ENCODE assay signal across 16 cellular contexts in genomic region chr11:93411705-93412104, GRCh38.
DNase-seq lines count a peak whose midpoint lies in the region; ATAC-seq, FAIRE-seq and TF ChIP-seq lines count a peak whose summit lies in the region.
"Had no signal": no experiment of that assay in that cellular context is flagged by ENCODE, and none has a peak within 500 bp of the region (broad histone marks: within the 10 kb centered on the region; RNA-seq: fewer than 3 reads in every experiment).

No MANE protein-coding gene starts in this region.

- FAIRE-seq in A549 (lab: Jason Lieb, UNC), result no peak
- FAIRE-seq in K562 (lab: Jason Lieb, UNC), result no peak
- FAIRE-seq: G401.6, GM12891 had no signal

- H3K27me3 ChIP-seq in K562 (ENCODE audit: control insufficient read depth in 2 of 2, insufficient read depth in 2 of 2, low read length in 2 of 2) (no peaks in the 10 kb centered on the region; a peak in 1 of 5 replicates), neural progenitor cell (no peaks in the 10 kb centered on the region)
- H3K27me3 ChIP-seq: BLaER1 had no signal

- BruUV-seq in K562 (replicated peaks; lab: Mats Ljungman, UMichigan), result no TSS peak

- no peak overlapping the region for H3K4me3 Mint-ChIP-seq in neural progenitor cell
- H3K4me3 Mint-ChIP-seq in activated T-helper 17 cell treated with anti-CD3 and anti-CD28 coated beads, Interleukin-2, amount 50 U/mL, for 72 hours, result no peak overlapping the region
- H3K4me3 Mint-ChIP-seq: IgD-negative memory B cell had no signal

- DNase-seq in DMS79 (lab: John Stamatoyannopoulos, UW) (peak; percentile 22), DMS79 treated with DMSO at 0.1 percent for 48 hours (lab: John Stamatoyannopoulos, UW) (no peak), A549 (ENCODE audit: low read depth in 1 of 2, low spot score in 1 of 2) (no peak), K562 (ENCODE audit: extremely low read depth in 1 of 4, low spot score in 3 of 4) (no peak), neural progenitor cell (ENCODE audit: low spot score) (no peak), NCI-H774 (lab: John Stamatoyannopoulos, UW) (no peak)
- DNase-seq: AML-193, EL had no signal

- H3K4me2 ChIP-seq in A549 (no peak overlapping the region), K562 (ENCODE audit: insufficient read depth, low read length) (no peak overlapping the region), neural progenitor cell (peak overlapping the region; percentile 58)
- H3K4me2 ChIP-seq: BLaER1, KMS-11 had no signal

- no peaks in the 10 kb centered on the region for H3F3A ChIP-seq in neural progenitor cell (ENCODE audit: low read depth)

- H3K36me3 Mint-ChIP-seq in neural progenitor cell, result no peaks in the 10 kb centered on the region
- no peaks in the 10 kb centered on the region for H3K36me3 Mint-ChIP-seq in activated T-helper 17 cell treated with anti-CD3 and anti-CD28 coated beads, Interleukin-2, amount 50 U/mL, for 72 hours (ENCODE audit: low read depth)
- H3K36me3 Mint-ChIP-seq: IgD-negative memory B cell had no signal

- TF ChIP-seq CTCF in A549 (IDR thresholded peaks at IDR 0.05), result no peak
- no peak for TF ChIP-seq CTCF in K562 (IDR thresholded peaks at IDR 0.05 in 2 of 3, conservative IDR thresholded peaks at IDR 0.05 in 1 of 3; ENCODE audit: insufficient read depth in 2 of 3, low read depth in 1 of 3, low read length in 3 of 3)
- no peak for TF ChIP-seq CTCF in neural progenitor cell (IDR thresholded peaks at IDR 0.05)

- peaks cover 3% of the 10 kb centered on the region for H3K9me3 Mint-ChIP-seq in neural progenitor cell
- peaks cover 4% of the 10 kb centered on the region for H3K9me3 Mint-ChIP-seq in activated T-helper 17 cell treated with anti-CD3 and anti-CD28 coated beads, Interleukin-2, amount 50 U/mL, for 72 hours

- CTCF ChIA-PET in A549 (lab: Yijun Ruan, JAX), result interaction anchor here (1.0 kb wide), 1 partner anchor 23 kb away, joined by 3 read pairs; no protein-coding TSS in a partner anchor
- CTCF ChIA-PET in K562 (lab: Yijun Ruan, JAX; ENCODE audit: low intra/inter-chr PET ratio), result no interaction called here

- H3K79me2 ChIP-seq in K562 (ENCODE audit: control insufficient read depth, insufficient read depth, low read length) (no peaks in the 10 kb centered on the region), neural progenitor cell (ENCODE audit: low read depth) (no peaks in the 10 kb centered on the region)

- peaks cover 16% of the 10 kb centered on the region for H3K4me1 Mint-ChIP-seq in neural progenitor cell
- no peaks in the 10 kb centered on the region for H3K4me1 Mint-ChIP-seq in activated T-helper 17 cell treated with anti-CD3 and anti-CD28 coated beads, Interleukin-2, amount 50 U/mL, for 72 hours
- H3K4me1 Mint-ChIP-seq: IgD-negative memory B cell had no signal

- H3K4me1 ChIP-seq in A549, result no peaks in the 10 kb centered on the region
- H3K4me1 ChIP-seq in K562 (replicated peaks in 1 of 2; ENCODE audit: control insufficient read depth in 2 of 2, insufficient read depth in 2 of 2, low read length in 2 of 2), result no peaks in the 10 kb centered on the region
- H3K4me1 ChIP-seq in neural progenitor cell, result peaks cover 25% of the 10 kb centered on the region
- H3K4me1 ChIP-seq: BLaER1 had no signal

- no peak for TF ChIP-seq RAD21 in A549 (conservative IDR thresholded peaks at IDR 0.05 in 1 of 2, IDR thresholded peaks at IDR 0.05 in 1 of 2)
- TF ChIP-seq RAD21 in K562 (CRISPR knock-in tag; conservative IDR thresholded peaks at IDR 0.05 in 1 of 2, IDR thresholded peaks at IDR 0.05 in 1 of 2), result no peak

- H3K4me3 ChIP-seq in A549 (no peak overlapping the region), K562 (no peak overlapping the region), neural progenitor cell (no peak overlapping the region)
- H3K4me3 ChIP-seq: BLaER1 had no signal

- ATAC-seq in A549 (no peak), K562 (no peak)
- no peak for ATAC-seq in activated T-helper 17 cell treated with anti-CD3 and anti-CD28 coated beads, Interleukin-2, amount 50 U/mL, for 72 hours (replicated peaks)
- ATAC-seq: HCT116 had no signal

- in situ Hi-C loops in K562 (cut with MboI), result no loop called here

- H3K36me3 ChIP-seq in K562 (ENCODE audit: control insufficient read depth, insufficient read depth, low read length) (no peaks in the 10 kb centered on the region), neural progenitor cell (no peaks in the 10 kb centered on the region)
- H3K36me3 ChIP-seq: BLaER1 had no signal

- no peaks in the 10 kb centered on the region for H3K9me3 ChIP-seq in A549
- no peaks in the 10 kb centered on the region for H3K9me3 ChIP-seq in K562 (replicated peaks; ENCODE audit: control insufficient read depth, insufficient read depth, low read depth, low read length)
- H3K9me3 ChIP-seq in neural progenitor cell (ENCODE audit: low read depth), result no peaks in the 10 kb centered on the region
- H3K9me3 ChIP-seq: BLaER1 had no signal

- TF ChIP-seq EP300 in A549 (IDR thresholded peaks at IDR 0.05) (no peak), K562 (IDR thresholded peaks at IDR 0.05; ENCODE audit: low read length) (no peak)

- H3K9ac ChIP-seq in K562 (ENCODE audit: insufficient read depth in 1 of 2, low read depth in 2 of 2, low read length in 2 of 2) (no peak overlapping the region), neural progenitor cell (no peak overlapping the region)
- H3K9ac ChIP-seq: BLaER1, KMS-11 had no signal

- no peaks in the 10 kb centered on the region for H3K9me1 ChIP-seq in K562 (ENCODE audit: control insufficient read depth, insufficient read depth, low read length)

- POLR2A ChIA-PET in A549 (lab: Yijun Ruan, JAX), result no interaction called here
- POLR2A ChIA-PET in K562 (lab: Yijun Ruan, JAX), result no interaction called here

- intact Hi-C loops in K562 (cut with micrococcal nuclease), result no loop called here

- no peak overlapping the region for H3K27ac ChIP-seq in A549
- no peak overlapping the region for H3K27ac ChIP-seq in K562 (ENCODE audit: extremely low read depth, low read depth, low read length)
- no peak overlapping the region for H3K27ac ChIP-seq in neural progenitor cell
- H3K27ac ChIP-seq: 22Rv1, BLaER1, KMS-11 had no signal

- H3K27ac Mint-ChIP-seq in neural progenitor cell, result no peak overlapping the region
- no peak overlapping the region for H3K27ac Mint-ChIP-seq in activated T-helper 17 cell treated with anti-CD3 and anti-CD28 coated beads, Interleukin-2, amount 50 U/mL, for 72 hours
- H3K27ac Mint-ChIP-seq: IgD-negative memory B cell had no signal

- H2AFZ ChIP-seq in K562 (ENCODE audit: low read depth, low read length), result no peak overlapping the region
- no peak overlapping the region for H2AFZ ChIP-seq in neural progenitor cell (replicated peaks)

- TF ChIP-seq POLR2A in A549 (IDR thresholded peaks at IDR 0.05; ENCODE audit: low read length) (no peak), K562 (conservative IDR thresholded peaks at IDR 0.05) (no peak)

- H4K20me1 ChIP-seq in K562 (replicated peaks; ENCODE audit: control insufficient read depth, insufficient read depth, low read length), result no peaks in the 10 kb centered on the region
- no peaks in the 10 kb centered on the region for H4K20me1 ChIP-seq in neural progenitor cell (ENCODE audit: low read depth)
- H4K20me1 ChIP-seq: BLaER1 had no signal

- no peaks in the 10 kb centered on the region for H3K27me3 Mint-ChIP-seq in neural progenitor cell (ENCODE audit: insufficient read depth, low read depth)
- no peaks in the 10 kb centered on the region for H3K27me3 Mint-ChIP-seq in activated T-helper 17 cell treated with anti-CD3 and anti-CD28 coated beads, Interleukin-2, amount 50 U/mL, for 72 hours
- H3K27me3 Mint-ChIP-seq: IgD-negative memory B cell had no signal

TF ChIP-seq in A549, 52 proteins besides CTCF, POLR2A, EP300 and RAD21:
- no peak for TF ChIP-seq CBX2 (IDR thresholded peaks at IDR 0.05; ENCODE audit: borderline replicate concordance, low read depth)
- TF ChIP-seq MAFK (IDR thresholded peaks at IDR 0.05; ENCODE audit: partially characterized antibody), result peak; percentile 55
- no peak for TF ChIP-seq ZFP36 (IDR thresholded peaks at IDR 0.05; ENCODE audit: borderline replicate concordance, partially characterized antibody)
TF ChIP-seq in A549: peak in this region for 1.

TF ChIP-seq in K562, 482 proteins besides CTCF, POLR2A, EP300 and RAD21 (continues in another document):
- TF ChIP-seq RBM25 (IDR thresholded peaks at IDR 0.05; ENCODE audit: low read depth, low read length, severe bottlenecking), result no peak
- no peak for TF ChIP-seq NUFIP1 (IDR thresholded peaks at IDR 0.05; ENCODE audit: partially characterized antibody)
- TF ChIP-seq MAFG (tag; conservative IDR thresholded peaks at IDR 0.05), result 0 out of 2 replicates have a peak, but pooled peaks have one; percentile 29
- 0 out of 2 replicates have a peak, but pooled peaks have one; percentile 39 for TF ChIP-seq MAFF (IDR thresholded peaks at IDR 0.05; ENCODE audit: low read length)
